In genomic region chr15:25933456-25934158, GRCh38 we compare ENCODE assay signal across 8 cellular contexts.
DNase-seq lines count a peak whose midpoint lies in the region; ATAC-seq and TF ChIP-seq lines count a peak whose summit lies in the region.

No MANE protein-coding gene starts in this region.

- WGBS in SK-N-SH (ENCODE audit: low lambda C conversion rate), result 20% methylated on average over 23 of the region's 23 CpGs

- TF ChIP-seq EP300 in SK-N-SH (IDR thresholded peaks at IDR 0.05; ENCODE audit: borderline replicate concordance in 1 of 2, low read depth in 1 of 2, low read length in 1 of 2), result no peak

- peak; percentile 70 for DNase-seq in SK-N-SH
- DNase-seq in NAMALWA (ENCODE audit: low spot score), result peak; percentile 65
- DNase-seq in cerebellar cortex (ENCODE audit: low spot score), result peak; percentile 74
- peak; percentile 54 for DNase-seq in kidney epithelial cell (ENCODE audit: low read depth)
- peak; percentile 31 to 48 (median 36) for DNase-seq in stimulated activated CD4-positive, alpha-beta T cell treated with anti-CD3 and anti-CD28 coated beads, Interleukin-1b, Interleukin-23, amount 100 ng/mL, for 24 hours (ENCODE audit: low read depth in 4 of 4, low spot score in 1 of 4)

- no peaks in the 10 kb centered on the region; a peak in 1 of 4 replicates for H3K4me1 ChIP-seq in SK-N-SH (ENCODE audit: control insufficient read depth in 1 of 2, insufficient read depth in 2 of 2, low read depth in 1 of 2, low read length in 1 of 2)

- H3K9me2 ChIP-seq in SK-N-SH, result no peaks in the 10 kb centered on the region

- no peaks in the 10 kb centered on the region for H3K27me3 ChIP-seq in SK-N-SH (ENCODE audit: insufficient read depth)
- H3K27me3 ChIP-seq in kidney epithelial cell (ENCODE audit: control insufficient read depth, insufficient read depth, low read length), result no peaks in the 10 kb centered on the region

- H3K4me2 ChIP-seq in SK-N-SH, result no peak overlapping the region

- H3K27ac ChIP-seq in SK-N-SH (ENCODE audit: low read depth in 2 of 2, low read length in 1 of 2), result no peak overlapping the region

- ATAC-seq in SK-N-SH treated with all-trans-retinoic acid at 6 μM for 48 hours (no peak), HG03378 (IDR thresholded peaks at IDR 0.05; ENCODE audit: unreplicated experiment) (no peak)
- peak; percentile 83 to 88 for ATAC-seq in activated CD4-positive, CD25-positive, alpha-beta regulatory T cell treated with anti-CD3 and anti-CD28 coated beads, Interleukin-2, amount 50 U/mL, for 24 hours

- peak; percentile 21; the same call in 1 of the 2 replicates for TF ChIP-seq CTCF in SK-N-SH (IDR thresholded peaks at IDR 0.05)
- TF ChIP-seq CTCF in kidney epithelial cell (IDR thresholded peaks at IDR 0.05; ENCODE audit: insufficient read depth, low read length, poor library complexity, severe bottlenecking), result peak; percentile 93

- no peak overlapping the region; a peak in 1 of 4 replicates for H3K4me3 ChIP-seq in SK-N-SH (ENCODE audit: low read depth in 2 of 2, low read length in 1 of 2)
- no peak overlapping the region for H3K4me3 ChIP-seq in kidney epithelial cell (ENCODE audit: low read depth, low read length)

- no peak overlapping the region for H3K9ac ChIP-seq in SK-N-SH

- peak; percentile 82 for TF ChIP-seq RAD21 in SK-N-SH (IDR thresholded peaks at IDR 0.05; ENCODE audit: low read length)

- no peaks in the 10 kb centered on the region for H4K20me1 ChIP-seq in SK-N-SH (ENCODE audit: insufficient read depth)

- H2AFZ ChIP-seq in SK-N-SH (ENCODE audit: low read depth), result no peak overlapping the region

- H3K9me3 ChIP-seq in SK-N-SH, result no peaks in the 10 kb centered on the region

- H3K79me2 ChIP-seq in SK-N-SH (ENCODE audit: insufficient read depth), result no peaks in the 10 kb centered on the region

- CTCF ChIA-PET in SK-N-SH (lab: Yijun Ruan, JAX), result interaction anchor here (0.5 to 5.1 kb wide), 45 partner anchors 10 to 905 kb away, joined by 3 to 67 read pairs (median 4); no protein-coding TSS in a partner anchor

- no peaks in the 10 kb centered on the region for H3F3A ChIP-seq in SK-N-SH (replicated peaks; ENCODE audit: insufficient read depth)

- POLR2A ChIA-PET in SK-N-SH (lab: Yijun Ruan, JAX), result no interaction called here

- H3K36me3 ChIP-seq in SK-N-SH (replicated peaks in 1 of 2; ENCODE audit: control insufficient read depth in 1 of 2, insufficient read depth in 2 of 2, low read length in 1 of 2), result no peaks in the 10 kb centered on the region
- H3K36me3 ChIP-seq in kidney epithelial cell (ENCODE audit: control insufficient read depth, insufficient read depth, low read length), result no peaks in the 10 kb centered on the region

TF ChIP-seq in SK-N-SH, 30 proteins besides CTCF, POLR2A, EP300 and RAD21:
- TF ChIP-seq SMC3 (IDR thresholded peaks at IDR 0.05; ENCODE audit: low read depth, low read length) (peak; percentile 61), TCF12 (IDR thresholded peaks at IDR 0.05) (no peak), NFIC (IDR thresholded peaks at IDR 0.05; ENCODE audit: borderline replicate concordance) (no peak)

TF ChIP-seq in SK-N-SH treated with all-trans-retinoic acid at 6 μM for 48 hours, 23 proteins besides CTCF, POLR2A, EP300 and RAD21:
- TF ChIP-seq ESRRG (CRISPR knock-in tag; IDR thresholded peaks at IDR 0.05), result no peak
- TF ChIP-seq TSHZ2 (CRISPR knock-in tag; IDR thresholded peaks at IDR 0.05), result no peak

Comparison
In these comparisons a context has a peak if more than half of its experiments do, and no peak if none do; other contexts are left out.
1. ATAC-seq: peak in activated CD4-positive, CD25-positive, alpha-beta regulatory T cell treated with anti-CD3 and anti-CD28 coated beads, Interleukin-2, amount 50 U/mL, for 24 hours (2 of 2); none in SK-N-SH treated with all-trans-retinoic acid at 6 μM for 48 hours (single experiment) and HG03378 (single experiment).
2. Peak in every context shown above with its lines, with median percentiles within 50 percentile points of each other: DNase-seq.